ENCODE assay signal across 26 cellular contexts in the genomic region with DNA sequence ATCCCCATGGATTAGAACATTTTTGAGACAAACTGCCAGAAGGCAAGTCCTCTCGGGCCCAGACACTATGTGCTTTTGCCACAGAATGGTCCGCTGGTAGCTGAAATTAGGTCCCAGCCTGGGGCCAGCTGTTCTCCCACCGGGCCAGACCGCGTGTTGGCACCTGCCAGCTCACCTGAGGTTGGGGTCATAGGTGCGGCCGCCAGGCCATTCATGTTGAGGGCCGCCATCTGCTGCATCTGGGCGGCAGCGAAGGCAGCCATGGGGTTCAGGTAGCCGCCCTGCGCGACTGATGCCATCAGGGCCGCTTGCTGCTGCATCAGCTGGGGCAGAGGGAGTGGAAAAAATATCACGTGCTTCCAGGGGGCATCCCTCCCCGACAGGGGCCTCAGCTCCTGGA.
"Had no signal": no experiment of that assay in that cellular context is flagged by ENCODE, and none has a peak within 500 bp of the region (broad histone marks: within the 10 kb centered on the region; RNA-seq: fewer than 3 reads in every experiment).

No MANE protein-coding gene starts in this region.

- DNase-seq: activated B cell treated with CpG ODN at 0.5 μM for 24 hours; activated CD4-positive, alpha-beta memory T cell treated with anti-CD3 and anti-CD28 coated beads for 36 hours; activated CD4-positive, alpha-beta T cell treated with anti-CD3 and anti-CD28 coated beads for 4 hours; activated CD4-positive, alpha-beta T cell treated with anti-CD3 and anti-CD28 coated beads, Interleukin-2, amount 10 ng/mL, durations not matched to agents 24 days and 14 days; activated CD4-positive, alpha-beta T cell treated with anti-CD3 and anti-CD28 coated beads, Interleukin-2, amount 50 U/mL, for 1 hour; activated CD4-positive, alpha-beta T cell treated with anti-CD3 and anti-CD28 coated beads, Interleukin-2, amount 50 U/mL, for 4 hours; activated CD4-positive, CD25-positive, alpha-beta regulatory T cell treated with anti-CD3 and anti-CD28 coated beads, Interleukin-2, amount 50 U/mL, for 72 hours; activated CD8-positive, alpha-beta memory T cell treated with anti-CD3 and anti-CD28 coated beads, Interleukin-2, amount 50 U/mL, for 4 hours; activated CD8-positive, alpha-beta T cell treated with anti-CD3 and anti-CD28 coated beads for 36 hours; activated effector memory CD4-positive, alpha-beta T cell treated with Interleukin-2 at 50 U/mL for 16 hours; activated gamma-delta T cell; activated naive CD4-positive, alpha-beta T cell treated with anti-CD3 and anti-CD28 coated beads, Interleukin-2, amount 10 ng/mL, durations not matched to agents 7 days and 5 days; activated naive CD4-positive, alpha-beta T cell treated with Interleukin-2 at 50 U/mL for 16 hours; activated naive CD8-positive, alpha-beta T cell treated with anti-CD3 and anti-CD28 coated beads, Interleukin-2, amount 10 ng/mL, durations not matched to agents 7 days and 5 days; activated naive CD8-positive, alpha-beta T cell treated with anti-CD3 and anti-CD28 coated beads, Interleukin-2, amount 50 U/mL, for 24 hours; activated T-cell treated with anti-CD3 and anti-CD28 coated beads for 4 hours; activated T-cell treated with anti-CD3 and anti-CD28 coated beads, Interleukin-2, amount 50 U/mL, for 1 hour; activated T-cell treated with anti-CD3 and anti-CD28 coated beads, Interleukin-2, amount 50 U/mL, for 4 hours; activated T-cell treated with anti-CD3 and anti-CD28 coated beads, Interleukin-2, amount 50 U/mL, for 72 hours; caudate nucleus; cerebellar nuclear complex; T-helper 2 cell; T-helper 9 cell had no signal

- H3K4me3 ChIP-seq: ascending aorta, cardiac muscle cell had no signal

- H3K27ac ChIP-seq: ascending aorta, cardiac muscle cell, VCaP had no signal

- H3K9me3 ChIP-seq: ascending aorta had no signal

- H3K4me1 ChIP-seq: ascending aorta had no signal

- H3K36me3 ChIP-seq: ascending aorta, cardiac muscle cell had no signal

- H3K27me3 ChIP-seq: ascending aorta had no signal
